Comparison of ENCODE assay signal across 10 cellular contexts in genomic region chr11:77151804-77152513, GRCh38. TPM values are rescaled to one million over a fixed set of nuclear protein-coding genes. Genes with fewer than 3 reads are reported as not detected.
DNase-seq lines count a peak whose midpoint lies in the region; ATAC-seq and TF ChIP-seq lines count a peak whose summit lies in the region.
"Had no signal": no experiment of that assay in that cellular context is flagged by ENCODE, and none has a peak within 500 bp of the region (broad histone marks: within the 10 kb centered on the region; RNA-seq: fewer than 3 reads in every experiment).

No MANE protein-coding gene starts in this region.

- H3K27me3 ChIP-seq in adipocyte (replicated peaks; ENCODE audit: control insufficient read depth, insufficient read depth, low read length), result peaks cover 13% of the 10 kb centered on the region
- peaks cover 18% of the 10 kb centered on the region for H3K27me3 ChIP-seq in left ventricle myocardium inferior (ENCODE audit: low read depth)
- H3K27me3 ChIP-seq in brain microvascular endothelial cell (replicated peaks), result peaks cover 4% of the 10 kb centered on the region

- no peak overlapping the region for H3K9ac ChIP-seq in adipocyte (ENCODE audit: low read length)

- DNase-seq in HCEC 1CT (peak; percentile 11), T-helper 2 cell (peak in 4 of 5 experiments; percentile 23 to 89 (median 50)), adipocyte (ENCODE audit: low read depth) (peak; percentile 11), RWPE1 (ENCODE audit: low spot score) (no peak), left ventricle myocardium inferior (no peak), brain microvascular endothelial cell (no peak)
- DNase-seq in stimulated activated CD4-positive, alpha-beta T cell treated with anti-CD3 and anti-CD28 coated beads, Interleukin-2, amount 100 ng/mL, for 48 hours, result peak; percentile 51 to 59

- POLR2A ChIA-PET in RWPE1 (lab: Yijun Ruan, JAX; ENCODE audit: low non-redundant PET), result no interaction called here

- intact Hi-C loops in left ventricle myocardium inferior (cut with micrococcal nuclease), result no loop called here

- no peaks in the 10 kb centered on the region for H3K4me1 ChIP-seq in adipocyte (ENCODE audit: control insufficient read depth, insufficient read depth, low read length)
- H3K4me1 ChIP-seq in left ventricle myocardium inferior, result peaks cover 33% of the 10 kb centered on the region

- CTCF ChIA-PET in RWPE1 (lab: Yijun Ruan, JAX), result no interaction called here

- H3K27ac ChIP-seq in RWPE1 (no peak overlapping the region), left ventricle myocardium inferior (replicated peaks) (no peak overlapping the region), brain microvascular endothelial cell (no peak overlapping the region)
- H3K27ac ChIP-seq: epithelial cell of prostate had no signal

- no peaks in the 10 kb centered on the region for H3K9me3 ChIP-seq in adipocyte (ENCODE audit: control insufficient read depth, low read length)
- H3K9me3 ChIP-seq in left ventricle myocardium inferior (replicated peaks), result no peaks in the 10 kb centered on the region

- H3K36me3 ChIP-seq in adipocyte (ENCODE audit: control insufficient read depth, insufficient read depth, low read length, severe bottlenecking) (no peaks in the 10 kb centered on the region), left ventricle myocardium inferior (no peaks in the 10 kb centered on the region), brain microvascular endothelial cell (replicated peaks) (no peaks in the 10 kb centered on the region)

- TF ChIP-seq CTCF in RWPE1 (conservative IDR thresholded peaks at IDR 0.05; ENCODE audit: low read depth) (no peak), left ventricle myocardium inferior (IDR thresholded peaks at IDR 0.05; ENCODE audit: borderline replicate concordance) (no peak), brain microvascular endothelial cell (IDR thresholded peaks at IDR 0.05; ENCODE audit: low read depth, low read length, missing control alignments) (no peak)

- H3K4me3 ChIP-seq in adipocyte (ENCODE audit: low read length) (no peak overlapping the region), left ventricle myocardium inferior (no peak overlapping the region), brain microvascular endothelial cell (ENCODE audit: low read depth, low read length) (no peak overlapping the region)

- no peak for ATAC-seq in GM21381 (IDR thresholded peaks at IDR 0.05; ENCODE audit: unreplicated experiment)
- ATAC-seq: Right ventricle myocardium inferior had no signal

- in situ Hi-C loops in brain microvascular endothelial cell (cut with HindIII; ENCODE audit: low pct_ligation_motif_present, low sequenced_read_pairs), result no loop called here

RNA-seq across cellular contexts. Expression of gene MYO7A, which starts 23.9 kb away (rescaled TPM):
- total RNA-seq in left ventricle myocardium inferior, result 3.2 TPM

RNA-seq across cellular contexts. Expression of gene OMP, which starts 49.3 kb away (rescaled TPM):
- not detected for total RNA-seq in left ventricle myocardium inferior
- total RNA-seq: Right ventricle myocardium inferior had no signal

Comparison
In these comparisons a context has a peak if more than half of its experiments do, and no peak if none do; other contexts are left out.
1. DNase-seq: peak in HCEC 1CT (single experiment), T-helper 2 cell (4 of 5), adipocyte (single experiment) and stimulated activated CD4-positive, alpha-beta T cell treated with anti-CD3 and anti-CD28 coated beads, Interleukin-2, amount 100 ng/mL, for 48 hours (2 of 2); none in RWPE1 (single experiment), left ventricle myocardium inferior (single experiment) and brain microvascular endothelial cell (single experiment).